24 cellular contexts compared by ENCODE assay signal in the genomic region with DNA sequence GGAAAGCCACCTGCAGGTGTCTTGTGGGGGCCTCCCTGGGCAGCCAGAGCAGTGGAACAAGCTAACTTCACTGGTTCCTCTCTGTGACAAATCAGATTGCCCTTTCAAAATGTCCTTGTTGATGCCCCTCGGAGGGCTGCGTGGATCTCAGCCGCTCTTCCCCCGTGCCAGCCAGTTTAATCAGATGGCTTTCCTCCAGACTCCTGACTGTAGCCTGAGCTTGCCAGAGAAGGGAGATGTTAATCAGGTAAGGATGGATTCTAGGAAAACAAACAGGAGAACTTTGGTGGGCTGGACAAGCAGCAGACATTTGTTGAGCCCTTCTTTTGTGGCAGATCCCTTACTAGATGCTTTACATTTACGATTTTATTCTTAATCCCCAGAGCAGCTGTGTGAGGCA.
"Had no signal": no experiment of that assay in that cellular context is flagged by ENCODE, and none has a peak within 500 bp of the region (broad histone marks: within the 10 kb centered on the region; RNA-seq: fewer than 3 reads in every experiment).

No MANE protein-coding gene starts in this region.

- H3K4me3 ChIP-seq: body of pancreas, breast epithelium, PC-9 had no signal

- H3K9me3 ChIP-seq: body of pancreas, breast epithelium had no signal

- ATAC-seq: activated CD8-positive, alpha-beta T cell treated with anti-CD3 and anti-CD28 coated beads for 36 hours; activated T-cell treated with anti-CD3 and anti-CD28 coated beads, Interleukin-2, amount 50 U/mL, for 72 hours; activated T-helper 17 cell treated with anti-CD3 and anti-CD28 coated beads, Interleukin-2, amount 50 U/mL, for 72 hours; body of pancreas; Right ventricle myocardium inferior had no signal

- H3K4me2 ChIP-seq: PC-9 had no signal

- H2AFZ ChIP-seq: PC-9 had no signal

- H3K27me3 ChIP-seq: body of pancreas had no signal

- H3K4me1 ChIP-seq: breast epithelium had no signal

- H3K36me3 ChIP-seq: breast epithelium had no signal

- H3K27ac ChIP-seq: body of pancreas, breast epithelium, PC-9, RWPE1 had no signal

- DNase-seq: activated CD4-positive, alpha-beta T cell treated with anti-CD3 and anti-CD28 coated beads, Interleukin-2, amount 10 ng/mL, durations not matched to agents 24 days and 14 days; activated CD4-positive, alpha-beta T cell treated with anti-CD3 and anti-CD28 coated beads, Interleukin-2, amount 50 U/mL, for 4 hours; activated CD8-positive, alpha-beta T cell treated with anti-CD3 and anti-CD28 coated beads for 36 hours; activated effector memory CD4-positive, alpha-beta T cell treated with anti-CD3 and anti-CD28 coated beads, Interleukin-2, amount 50 U/mL, for 16 hours; activated naive CD4-positive, alpha-beta T cell; activated naive CD4-positive, alpha-beta T cell treated with anti-CD3 and anti-CD28 coated beads, Interleukin-2, amount 50 U/mL, for 16 hours; activated naive CD8-positive, alpha-beta T cell treated with anti-CD3 and anti-CD28 coated beads, Interleukin-2, amount 10 ng/mL, durations not matched to agents 7 days and 5 days; activated T-cell treated with anti-CD3 and anti-CD28 coated beads, Interleukin-2, amount 50 U/mL, for 1 hour; activated T-cell treated with anti-CD3 and anti-CD28 coated beads, Interleukin-2, amount 50 U/mL, for 72 hours; amygdala; body of pancreas; cerebellar nuclear complex; NCI-H1436 treated with DMSO at 0.1 percent for 48 hours; NCI-H1694 treated with DMSO at 0.1 percent for 48 hours; NCI-H2029; NCI-H345; NCI-H524 treated with DMSO at 0.1 percent for 48 hours; NCI-H748 treated with DMSO at 0.1 percent for 48 hours; PC-9; SIG-M5 had no signal
